2 cellular contexts compared by ENCODE assay signal in the genomic region with DNA sequence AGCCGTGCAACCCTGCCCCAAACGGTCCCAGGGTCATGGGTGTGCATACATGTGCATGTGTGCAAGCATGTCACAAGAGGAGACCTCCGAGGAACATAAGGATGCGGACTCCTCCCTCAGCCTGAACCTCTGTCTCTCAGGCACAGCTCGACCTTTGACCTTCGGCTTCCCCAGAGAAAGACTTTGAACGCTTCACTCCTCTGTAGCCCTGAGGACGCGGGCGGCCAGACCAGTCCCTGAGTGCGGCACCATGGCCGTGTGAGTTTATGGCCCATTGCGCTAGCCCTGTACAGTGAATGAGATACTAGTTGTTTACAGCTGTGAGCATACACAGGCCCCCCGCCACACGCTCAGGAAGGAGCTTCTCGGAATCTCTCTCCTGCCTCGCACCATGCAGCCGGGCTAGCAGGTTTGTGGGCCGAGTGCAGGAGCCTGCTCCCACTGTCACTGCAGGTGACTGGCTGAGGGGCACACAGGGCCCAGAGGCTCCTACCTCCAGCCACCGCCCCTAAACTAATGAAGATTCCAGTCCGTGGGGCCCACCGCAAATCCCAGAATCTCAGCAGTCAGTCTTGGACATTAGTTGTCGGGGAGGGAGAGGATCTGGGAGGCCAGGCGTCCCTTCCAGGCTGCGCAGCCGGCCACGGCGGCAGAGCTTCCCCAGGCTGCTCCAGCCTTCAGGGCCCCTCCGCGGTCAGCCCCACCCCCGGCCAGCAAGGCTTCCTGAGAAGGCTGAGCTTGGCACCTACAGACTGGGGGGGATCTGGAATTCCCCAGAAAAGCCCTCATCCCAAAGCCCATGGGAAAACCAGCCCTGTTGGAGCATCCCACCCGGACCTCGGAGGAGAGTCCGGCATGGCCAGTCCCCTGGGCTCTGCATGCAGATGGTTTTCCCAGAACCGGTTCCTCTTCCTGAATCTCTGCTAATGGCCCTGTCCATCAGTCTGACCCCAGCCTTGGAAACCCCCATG.
TF ChIP-seq lines count a peak whose summit lies in the region.

No MANE protein-coding gene starts in this region.

TF ChIP-seq in SK-N-SH, 30 proteins besides CTCF, POLR2A, EP300 and RAD21 (continued from another document):
- TF ChIP-seq, protein P1, sequence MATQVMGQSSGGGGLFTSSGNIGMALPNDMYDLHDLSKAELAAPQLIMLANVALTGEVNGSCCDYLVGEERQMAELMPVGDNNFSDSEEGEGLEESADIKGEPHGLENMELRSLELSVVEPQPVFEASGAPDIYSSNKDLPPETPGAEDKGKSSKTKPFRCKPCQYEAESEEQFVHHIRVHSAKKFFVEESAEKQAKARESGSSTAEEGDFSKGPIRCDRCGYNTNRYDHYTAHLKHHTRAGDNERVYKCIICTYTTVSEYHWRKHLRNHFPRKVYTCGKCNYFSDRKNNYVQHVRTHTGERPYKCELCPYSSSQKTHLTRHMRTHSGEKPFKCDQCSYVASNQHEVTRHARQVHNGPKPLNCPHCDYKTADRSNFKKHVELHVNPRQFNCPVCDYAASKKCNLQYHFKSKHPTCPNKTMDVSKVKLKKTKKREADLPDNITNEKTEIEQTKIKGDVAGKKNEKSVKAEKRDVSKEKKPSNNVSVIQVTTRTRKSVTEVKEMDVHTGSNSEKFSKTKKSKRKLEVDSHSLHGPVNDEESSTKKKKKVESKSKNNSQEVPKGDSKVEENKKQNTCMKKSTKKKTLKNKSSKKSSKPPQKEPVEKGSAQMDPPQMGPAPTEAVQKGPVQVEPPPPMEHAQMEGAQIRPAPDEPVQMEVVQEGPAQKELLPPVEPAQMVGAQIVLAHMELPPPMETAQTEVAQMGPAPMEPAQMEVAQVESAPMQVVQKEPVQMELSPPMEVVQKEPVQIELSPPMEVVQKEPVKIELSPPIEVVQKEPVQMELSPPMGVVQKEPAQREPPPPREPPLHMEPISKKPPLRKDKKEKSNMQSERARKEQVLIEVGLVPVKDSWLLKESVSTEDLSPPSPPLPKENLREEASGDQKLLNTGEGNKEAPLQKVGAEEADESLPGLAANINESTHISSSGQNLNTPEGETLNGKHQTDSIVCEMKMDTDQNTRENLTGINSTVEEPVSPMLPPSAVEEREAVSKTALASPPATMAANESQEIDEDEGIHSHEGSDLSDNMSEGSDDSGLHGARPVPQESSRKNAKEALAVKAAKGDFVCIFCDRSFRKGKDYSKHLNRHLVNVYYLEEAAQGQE (IDR thresholded peaks at IDR 0.05; ENCODE audit: low read depth, low read length), result no peak
- TF ChIP-seq, protein P2, sequence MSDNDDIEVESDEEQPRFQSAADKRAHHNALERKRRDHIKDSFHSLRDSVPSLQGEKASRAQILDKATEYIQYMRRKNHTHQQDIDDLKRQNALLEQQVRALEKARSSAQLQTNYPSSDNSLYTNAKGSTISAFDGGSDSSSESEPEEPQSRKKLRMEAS (IDR thresholded peaks at IDR 0.05; ENCODE audit: low read depth), result no peak
- no peak for TF ChIP-seq RCOR1 (IDR thresholded peaks at IDR 0.05; ENCODE audit: low read length)
- TF ChIP-seq MXI1 (IDR thresholded peaks at IDR 0.05; ENCODE audit: low read depth, low read length), result no peak
- TF ChIP-seq EZH2phosphoT487 (IDR thresholded peaks at IDR 0.05; ENCODE audit: borderline replicate concordance, low read depth), result no peak
- TF ChIP-seq NFIC (IDR thresholded peaks at IDR 0.05; ENCODE audit: borderline replicate concordance), result no peak
- no peak for TF ChIP-seq MEF2A (IDR thresholded peaks at IDR 0.05; ENCODE audit: borderline replicate concordance, low read depth)
- no peak for TF ChIP-seq FOSL2 (IDR thresholded peaks at IDR 0.05; ENCODE audit: borderline replicate concordance, low read depth)
- TF ChIP-seq, protein P3, sequence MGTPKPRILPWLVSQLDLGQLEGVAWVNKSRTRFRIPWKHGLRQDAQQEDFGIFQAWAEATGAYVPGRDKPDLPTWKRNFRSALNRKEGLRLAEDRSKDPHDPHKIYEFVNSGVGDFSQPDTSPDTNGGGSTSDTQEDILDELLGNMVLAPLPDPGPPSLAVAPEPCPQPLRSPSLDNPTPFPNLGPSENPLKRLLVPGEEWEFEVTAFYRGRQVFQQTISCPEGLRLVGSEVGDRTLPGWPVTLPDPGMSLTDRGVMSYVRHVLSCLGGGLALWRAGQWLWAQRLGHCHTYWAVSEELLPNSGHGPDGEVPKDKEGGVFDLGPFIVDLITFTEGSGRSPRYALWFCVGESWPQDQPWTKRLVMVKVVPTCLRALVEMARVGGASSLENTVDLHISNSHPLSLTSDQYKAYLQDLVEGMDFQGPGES (IDR thresholded peaks at IDR 0.05; ENCODE audit: low read depth, low read length), result no peak
- no peak for TF ChIP-seq CHD2 (IDR thresholded peaks at IDR 0.05; ENCODE audit: low read length, partially characterized antibody)
- no peak for TF ChIP-seq TCF12 (IDR thresholded peaks at IDR 0.05)
- no peak for TF ChIP-seq SMC3 (IDR thresholded peaks at IDR 0.05; ENCODE audit: low read depth, low read length)
- TF ChIP-seq YY1 (IDR thresholded peaks at IDR 0.05; ENCODE audit: low read depth), result no peak
- TF ChIP-seq SIN3A (IDR thresholded peaks at IDR 0.05; ENCODE audit: borderline replicate concordance, low read depth, low read length), result no peak
- TF ChIP-seq RXRA (IDR thresholded peaks at IDR 0.05; ENCODE audit: borderline replicate concordance, low read depth), result no peak
- TF ChIP-seq, protein P4, sequence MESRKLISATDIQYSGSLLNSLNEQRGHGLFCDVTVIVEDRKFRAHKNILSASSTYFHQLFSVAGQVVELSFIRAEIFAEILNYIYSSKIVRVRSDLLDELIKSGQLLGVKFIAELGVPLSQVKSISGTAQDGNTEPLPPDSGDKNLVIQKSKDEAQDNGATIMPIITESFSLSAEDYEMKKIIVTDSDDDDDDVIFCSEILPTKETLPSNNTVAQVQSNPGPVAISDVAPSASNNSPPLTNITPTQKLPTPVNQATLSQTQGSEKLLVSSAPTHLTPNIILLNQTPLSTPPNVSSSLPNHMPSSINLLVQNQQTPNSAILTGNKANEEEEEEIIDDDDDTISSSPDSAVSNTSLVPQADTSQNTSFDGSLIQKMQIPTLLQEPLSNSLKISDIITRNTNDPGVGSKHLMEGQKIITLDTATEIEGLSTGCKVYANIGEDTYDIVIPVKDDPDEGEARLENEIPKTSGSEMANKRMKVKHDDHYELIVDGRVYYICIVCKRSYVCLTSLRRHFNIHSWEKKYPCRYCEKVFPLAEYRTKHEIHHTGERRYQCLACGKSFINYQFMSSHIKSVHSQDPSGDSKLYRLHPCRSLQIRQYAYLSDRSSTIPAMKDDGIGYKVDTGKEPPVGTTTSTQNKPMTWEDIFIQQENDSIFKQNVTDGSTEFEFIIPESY (IDR thresholded peaks at IDR 0.05; ENCODE audit: borderline replicate concordance, low read depth), result no peak

TF ChIP-seq in SK-N-SH treated with all-trans-retinoic acid at 6 μM for 48 hours, 23 proteins besides CTCF, POLR2A, EP300 and RAD21 (continued from another document):
- TF ChIP-seq CSDC2 (CRISPR knock-in tag; IDR thresholded peaks at IDR 0.05) (no peak), ZNF70 (CRISPR knock-in tag; IDR thresholded peaks at IDR 0.05) (no peak), GLIS3 (CRISPR knock-in tag; IDR thresholded peaks at IDR 0.05) (no peak), ZNF8 (CRISPR knock-in tag; IDR thresholded peaks at IDR 0.05) (no peak), SNAI2 (CRISPR knock-in tag; IDR thresholded peaks at IDR 0.05) (no peak), ZNF565 (CRISPR knock-in tag; conservative IDR thresholded peaks at IDR 0.05; ENCODE audit: low read depth) (no peak)
- TF ChIP-seq, protein P5, sequence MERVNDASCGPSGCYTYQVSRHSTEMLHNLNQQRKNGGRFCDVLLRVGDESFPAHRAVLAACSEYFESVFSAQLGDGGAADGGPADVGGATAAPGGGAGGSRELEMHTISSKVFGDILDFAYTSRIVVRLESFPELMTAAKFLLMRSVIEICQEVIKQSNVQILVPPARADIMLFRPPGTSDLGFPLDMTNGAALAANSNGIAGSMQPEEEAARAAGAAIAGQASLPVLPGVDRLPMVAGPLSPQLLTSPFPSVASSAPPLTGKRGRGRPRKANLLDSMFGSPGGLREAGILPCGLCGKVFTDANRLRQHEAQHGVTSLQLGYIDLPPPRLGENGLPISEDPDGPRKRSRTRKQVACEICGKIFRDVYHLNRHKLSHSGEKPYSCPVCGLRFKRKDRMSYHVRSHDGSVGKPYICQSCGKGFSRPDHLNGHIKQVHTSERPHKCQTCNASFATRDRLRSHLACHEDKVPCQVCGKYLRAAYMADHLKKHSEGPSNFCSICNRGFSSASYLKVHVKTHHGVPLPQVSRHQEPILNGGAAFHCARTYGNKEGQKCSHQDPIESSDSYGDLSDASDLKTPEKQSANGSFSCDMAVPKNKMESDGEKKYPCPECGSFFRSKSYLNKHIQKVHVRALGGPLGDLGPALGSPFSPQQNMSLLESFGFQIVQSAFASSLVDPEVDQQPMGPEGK (CRISPR knock-in tag; IDR thresholded peaks at IDR 0.05; ENCODE audit: borderline replicate concordance), result no peak
- TF ChIP-seq, protein P6, sequence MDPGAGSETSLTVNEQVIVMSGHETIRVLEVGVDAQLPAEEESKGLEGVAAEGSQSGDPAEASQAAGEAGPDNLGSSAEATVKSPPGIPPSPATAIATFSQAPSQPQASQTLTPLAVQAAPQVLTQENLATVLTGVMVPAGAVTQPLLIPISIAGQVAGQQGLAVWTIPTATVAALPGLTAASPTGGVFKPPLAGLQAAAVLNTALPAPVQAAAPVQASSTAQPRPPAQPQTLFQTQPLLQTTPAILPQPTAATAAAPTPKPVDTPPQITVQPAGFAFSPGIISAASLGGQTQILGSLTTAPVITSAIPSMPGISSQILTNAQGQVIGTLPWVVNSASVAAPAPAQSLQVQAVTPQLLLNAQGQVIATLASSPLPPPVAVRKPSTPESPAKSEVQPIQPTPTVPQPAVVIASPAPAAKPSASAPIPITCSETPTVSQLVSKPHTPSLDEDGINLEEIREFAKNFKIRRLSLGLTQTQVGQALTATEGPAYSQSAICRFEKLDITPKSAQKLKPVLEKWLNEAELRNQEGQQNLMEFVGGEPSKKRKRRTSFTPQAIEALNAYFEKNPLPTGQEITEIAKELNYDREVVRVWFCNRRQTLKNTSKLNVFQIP (CRISPR knock-in tag; IDR thresholded peaks at IDR 0.05; ENCODE audit: borderline replicate concordance, low read depth), result no peak
